In genomic region chr19:11530432-11530831, GRCh38 we compare ENCODE assay signal across 1 cellular context.
TF ChIP-seq lines count a peak whose summit lies in the region.

No MANE protein-coding gene starts in this region.

TF ChIP-seq in A549, 52 proteins besides CTCF, POLR2A, EP300 and RAD21:
- peak; percentile 65 for TF ChIP-seq BHLHE40 (IDR thresholded peaks at IDR 0.05; ENCODE audit: low read depth, low read length)
- TF ChIP-seq MYC (IDR thresholded peaks at IDR 0.05; ENCODE audit: borderline replicate concordance, low read length) = no peak
- TF ChIP-seq, protein P1, sequence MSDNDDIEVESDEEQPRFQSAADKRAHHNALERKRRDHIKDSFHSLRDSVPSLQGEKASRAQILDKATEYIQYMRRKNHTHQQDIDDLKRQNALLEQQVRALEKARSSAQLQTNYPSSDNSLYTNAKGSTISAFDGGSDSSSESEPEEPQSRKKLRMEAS (IDR thresholded peaks at IDR 0.05) = peak; percentile 91
- TF ChIP-seq, protein P2, sequence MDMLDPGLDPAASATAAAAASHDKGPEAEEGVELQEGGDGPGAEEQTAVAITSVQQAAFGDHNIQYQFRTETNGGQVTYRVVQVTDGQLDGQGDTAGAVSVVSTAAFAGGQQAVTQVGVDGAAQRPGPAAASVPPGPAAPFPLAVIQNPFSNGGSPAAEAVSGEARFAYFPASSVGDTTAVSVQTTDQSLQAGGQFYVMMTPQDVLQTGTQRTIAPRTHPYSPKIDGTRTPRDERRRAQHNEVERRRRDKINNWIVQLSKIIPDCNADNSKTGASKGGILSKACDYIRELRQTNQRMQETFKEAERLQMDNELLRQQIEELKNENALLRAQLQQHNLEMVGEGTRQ (IDR thresholded peaks at IDR 0.05) = peak; percentile 58
- TF ChIP-seq, protein P3, sequence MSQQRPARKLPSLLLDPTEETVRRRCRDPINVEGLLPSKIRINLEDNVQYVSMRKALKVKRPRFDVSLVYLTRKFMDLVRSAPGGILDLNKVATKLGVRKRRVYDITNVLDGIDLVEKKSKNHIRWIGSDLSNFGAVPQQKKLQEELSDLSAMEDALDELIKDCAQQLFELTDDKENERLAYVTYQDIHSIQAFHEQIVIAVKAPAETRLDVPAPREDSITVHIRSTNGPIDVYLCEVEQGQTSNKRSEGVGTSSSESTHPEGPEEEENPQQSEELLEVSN (IDR thresholded peaks at IDR 0.05; ENCODE audit: borderline replicate concordance, low read depth) = peak; percentile 48; the same call in 1 of the 2 replicates
TF ChIP-seq in A549: peak in this region for 4.
